29 cellular contexts compared by ENCODE assay signal in genomic region chr13:56020425-56020824, GRCh38.
"Had no signal": no experiment of that assay in that cellular context is flagged by ENCODE, and none has a peak within 500 bp of the region (broad histone marks: within the 10 kb centered on the region; RNA-seq: fewer than 3 reads in every experiment).

No MANE protein-coding gene starts in this region.

- H3K27ac Mint-ChIP-seq: dendritic cell treated with granulocyte-macrophage colony-stimulating factor and Interleukin-4, amounts not matched to agents 40 ng/mL and 50 ng/mL, for 4 days; effector memory CD8-positive, alpha-beta T cell; endodermal cell had no signal

- H3K9me3 Mint-ChIP-seq: endodermal cell had no signal

- H3K4me1 ChIP-seq: colonic mucosa, esophagus muscularis mucosa, esophagus squamous epithelium, foreskin keratinocyte, gastrocnemius medialis, gastroesophageal sphincter, heart left ventricle, heart right ventricle had no signal

- H3K36me3 ChIP-seq: colonic mucosa, esophagus muscularis mucosa, esophagus squamous epithelium, gastrocnemius medialis, gastroesophageal sphincter, heart left ventricle, heart right ventricle had no signal

- FAIRE-seq: colon, endometrium, endothelial cell of umbilical vein, frontal cortex had no signal

- H3K27me3 Mint-ChIP-seq: dendritic cell treated with granulocyte-macrophage colony-stimulating factor and Interleukin-4, amounts not matched to agents 40 ng/mL and 50 ng/mL, for 4 days; effector memory CD8-positive, alpha-beta T cell had no signal

- H3K27ac ChIP-seq: colonic mucosa, coronary artery, dorsolateral prefrontal cortex, epithelial cell of prostate, esophagus muscularis mucosa, esophagus squamous epithelium, foreskin keratinocyte, gastrocnemius medialis, gastroesophageal sphincter, heart left ventricle, heart right ventricle had no signal

- H3K4me3 ChIP-seq: colonic mucosa, coronary artery, dorsolateral prefrontal cortex, esophagus muscularis mucosa, esophagus squamous epithelium, gastrocnemius medialis, gastroesophageal sphincter, heart left ventricle, heart right ventricle had no signal

- H3K27me3 ChIP-seq: colonic mucosa, dorsolateral prefrontal cortex, esophagus muscularis mucosa, esophagus squamous epithelium, foreskin keratinocyte, gastrocnemius medialis, gastroesophageal sphincter, heart left ventricle, heart right ventricle had no signal

- H3K4me3 Mint-ChIP-seq: dendritic cell treated with granulocyte-macrophage colony-stimulating factor and Interleukin-4, amounts not matched to agents 40 ng/mL and 50 ng/mL, for 4 days; effector memory CD8-positive, alpha-beta T cell; endodermal cell had no signal

- DNase-seq: colonic mucosa; cortex of kidney; dermis blood vessel endothelial cell; dorsolateral prefrontal cortex; effector CD4-positive, alpha-beta T cell; effector CD8-positive, alpha-beta T cell; effector memory CD4-positive, alpha-beta T cell; effector memory CD8-positive, alpha-beta T cell; endodermal cell; erythroblast; esophagus squamous epithelium; foreskin fibroblast; foreskin keratinocyte; foreskin melanocyte; gastrocnemius medialis; glutamatergic neuron; head of caudate nucleus; heart left ventricle; heart right ventricle had no signal

- H3K9me3 ChIP-seq: colonic mucosa, esophagus squamous epithelium, gastrocnemius medialis, gastroesophageal sphincter had no signal

- ATAC-seq: effector memory CD8-positive, alpha-beta T cell; esophagus mucosa; foreskin keratinocyte; gastrocnemius medialis; gastroesophageal sphincter; heart right ventricle had no signal
